Comparison of ENCODE assay signal across 1 cellular context in the genomic region with DNA sequence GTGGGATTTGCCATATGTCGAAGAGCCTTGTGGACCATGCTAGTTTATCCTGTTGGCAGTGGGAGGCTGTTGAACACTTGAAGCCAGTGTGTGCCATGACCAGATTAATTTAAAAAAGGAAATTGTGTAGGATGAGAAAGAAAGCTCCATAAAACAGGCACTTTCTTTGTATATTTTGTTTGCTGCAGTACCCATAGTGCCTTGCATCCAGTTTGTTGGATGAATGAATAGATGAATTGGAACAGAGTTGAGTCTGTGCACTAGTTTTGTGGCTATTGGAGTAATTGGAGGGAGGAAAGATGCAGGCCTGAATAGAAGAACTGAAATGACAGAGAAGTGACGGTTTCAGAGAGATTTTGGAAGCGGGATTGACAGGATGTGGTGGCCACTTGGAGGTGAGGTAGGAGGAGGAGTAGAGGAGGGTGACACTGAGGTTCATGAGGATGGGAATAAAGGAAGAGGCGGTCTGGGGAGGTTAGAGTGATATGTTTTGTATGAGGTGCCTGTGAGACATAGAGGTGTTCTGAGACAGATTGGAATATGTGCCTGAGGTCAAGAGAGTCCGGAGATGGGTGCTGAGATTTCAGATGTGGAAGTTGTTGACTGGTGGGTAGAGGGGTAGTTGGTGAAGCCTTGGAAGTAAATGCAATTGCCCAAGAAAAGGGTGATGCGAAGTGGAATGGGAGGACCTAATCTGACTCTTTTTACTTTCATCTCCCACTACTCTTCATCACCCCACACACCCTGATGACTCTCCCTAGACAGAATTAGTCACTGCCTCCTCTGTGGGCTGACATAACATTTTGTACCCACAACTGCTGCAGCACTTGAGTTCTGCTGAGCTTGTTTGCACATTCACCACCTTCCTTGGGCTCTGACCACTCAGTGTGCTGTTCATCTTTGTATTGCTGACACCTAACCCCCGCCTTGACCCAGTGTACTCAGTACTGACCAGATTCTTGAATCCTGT.
TF ChIP-seq lines count a peak whose summit lies in the region.

No MANE protein-coding gene starts in this region.

TF ChIP-seq in IMR-90, 13 proteins besides CTCF, POLR2A, EP300 and RAD21 (continued from another document):
- TF ChIP-seq RFX5 (IDR thresholded peaks at IDR 0.05; ENCODE audit: low read depth, low read length) (no peak), MAFK (IDR thresholded peaks at IDR 0.05; ENCODE audit: low read depth, low read length) (peak; percentile 53), FOS (IDR thresholded peaks at IDR 0.05; ENCODE audit: low read depth, low read length) (peak; percentile 52; the same call in 1 of the 2 replicates), NFE2L2 (IDR thresholded peaks at IDR 0.05; ENCODE audit: low read depth, low read length) (no peak), MAZ (IDR thresholded peaks at IDR 0.05; ENCODE audit: borderline replicate concordance, low read depth, low read length) (no peak)
